In the genomic region with DNA sequence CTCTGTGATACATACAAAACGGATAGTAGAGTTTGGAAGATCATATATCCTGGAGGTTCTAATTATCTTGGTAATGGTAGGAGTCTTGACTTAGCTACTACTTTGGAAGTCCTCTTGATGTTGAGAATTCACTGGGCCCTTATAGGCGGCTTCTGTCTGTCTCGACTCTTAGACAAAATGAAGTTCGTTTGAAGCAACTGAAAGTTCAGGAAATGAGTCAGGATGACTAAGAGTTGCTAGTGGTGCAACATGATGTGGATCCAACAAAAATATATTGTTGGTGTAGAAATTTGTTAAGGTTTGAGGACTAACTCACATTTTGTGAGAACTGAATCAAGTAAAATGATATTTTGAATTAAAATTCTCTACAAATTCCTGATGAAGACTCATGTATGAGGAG, we compare ENCODE assay signal across 12 cellular contexts.
DNase-seq lines count a peak whose midpoint lies in the region; ATAC-seq and TF ChIP-seq lines count a peak whose summit lies in the region.
"Had no signal": no experiment of that assay in that cellular context is flagged by ENCODE, and none has a peak within 500 bp of the region (broad histone marks: within the 10 kb centered on the region; RNA-seq: fewer than 3 reads in every experiment).

No MANE protein-coding gene starts in this region.

- ATAC-seq in GM21381 (IDR thresholded peaks at IDR 0.05; ENCODE audit: unreplicated experiment) = no peak
- no peak for ATAC-seq in GM21528 (IDR thresholded peaks at IDR 0.05; ENCODE audit: low FRiP score, unreplicated experiment)
- no peak for ATAC-seq in GM18520 (IDR thresholded peaks at IDR 0.05; ENCODE audit: unreplicated experiment)
- ATAC-seq in CD8-positive, alpha-beta T cell = no peak
- ATAC-seq: right lobe of liver had no signal

- CTCF ChIA-PET in A673 (lab: Charles Lee) = no interaction called here
- CTCF ChIA-PET in CD8-positive, alpha-beta T cell (lab: Charles Lee) = no interaction called here

- intact Hi-C loops in A673 (cut with micrococcal nuclease; ENCODE audit: unreplicated experiment) = loop anchor here (10.0 kb wide), 1 partner anchor 137 kb away; no protein-coding TSS in a partner anchor
- intact Hi-C loops in CD8-positive, alpha-beta T cell (cut with DNase I, micrococcal nuclease) = no loop called here

- no peaks in the 10 kb centered on the region for H3K4me1 Mint-ChIP-seq in CD8-positive, alpha-beta T cell (ENCODE audit: low read depth)
- H3K4me1 Mint-ChIP-seq: CD8-positive, alpha-beta memory T cell had no signal

- no peaks in the 10 kb centered on the region for H3K9me3 ChIP-seq in A673 (ENCODE audit: low read depth, low read length, poor library complexity, severe bottlenecking)
- H3K9me3 ChIP-seq in CD8-positive, alpha-beta T cell (ENCODE audit: low read length) = no peaks in the 10 kb centered on the region

- no peak overlapping the region for H3K4me3 ChIP-seq in A673 (ENCODE audit: low read depth, low read length, poor library complexity, severe bottlenecking)
- no peak overlapping the region for H3K4me3 ChIP-seq in CD8-positive, alpha-beta T cell (ENCODE audit: low read depth, low read length)
- H3K4me3 ChIP-seq: lung, right lobe of liver had no signal

- no peak for TF ChIP-seq CTCF in A673 (conservative IDR thresholded peaks at IDR 0.05; ENCODE audit: low read depth, low read length)
- TF ChIP-seq CTCF in CD8-positive, alpha-beta T cell (IDR thresholded peaks at IDR 0.05) = no peak

- no peaks in the 10 kb centered on the region for H3K27me3 ChIP-seq in A673 (replicated peaks; ENCODE audit: insufficient read depth, low read depth, low read length, poor library complexity)
- no peaks in the 10 kb centered on the region for H3K27me3 ChIP-seq in CD8-positive, alpha-beta T cell (ENCODE audit: insufficient read depth, low read length)
- H3K27me3 ChIP-seq: right lobe of liver had no signal

- H3K27ac Mint-ChIP-seq in CD8-positive, alpha-beta T cell = no peak overlapping the region
- H3K27ac Mint-ChIP-seq: CD8-positive, alpha-beta memory T cell had no signal

- no peaks in the 10 kb centered on the region for H3K27me3 Mint-ChIP-seq in CD8-positive, alpha-beta T cell (ENCODE audit: low read depth)
- H3K27me3 Mint-ChIP-seq: CD8-positive, alpha-beta memory T cell had no signal

- H3K4me1 ChIP-seq in A673 (ENCODE audit: insufficient read depth, low read length, poor library complexity, severe bottlenecking) = no peaks in the 10 kb centered on the region
- no peaks in the 10 kb centered on the region for H3K4me1 ChIP-seq in CD8-positive, alpha-beta T cell (ENCODE audit: insufficient read depth, low read length)
- H3K4me1 ChIP-seq: right lobe of liver had no signal

- H3K4me3 Mint-ChIP-seq in CD8-positive, alpha-beta T cell = no peak overlapping the region
- H3K4me3 Mint-ChIP-seq: CD8-positive, alpha-beta memory T cell had no signal

- H3K27ac ChIP-seq in A673 (ENCODE audit: low read depth, low read length, poor library complexity, severe bottlenecking) = no peak overlapping the region
- no peak overlapping the region for H3K27ac ChIP-seq in CD8-positive, alpha-beta T cell (ENCODE audit: low read depth, low read length)
- H3K27ac ChIP-seq: right lobe of liver had no signal

- H3K36me3 ChIP-seq in A673 (ENCODE audit: insufficient read depth, low read length, poor library complexity, severe bottlenecking) = no peaks in the 10 kb centered on the region
- no peaks in the 10 kb centered on the region for H3K36me3 ChIP-seq in CD8-positive, alpha-beta T cell (ENCODE audit: insufficient read depth, low read length)
- H3K36me3 ChIP-seq: right lobe of liver had no signal

- no peaks in the 10 kb centered on the region for H3K36me3 Mint-ChIP-seq in CD8-positive, alpha-beta T cell

- POLR2A ChIA-PET in A673 (lab: Charles Lee; ENCODE audit: low non-redundant PET) = interaction anchor here (0.6 kb wide), 1 partner anchor 251 kb away, joined by 3 read pairs; no protein-coding TSS in a partner anchor
- POLR2A ChIA-PET in CD8-positive, alpha-beta T cell (lab: Charles Lee) = no interaction called here

- BruUV-seq in A673 (replicated peaks; lab: Mats Ljungman, UMichigan) = no TSS peak

- DNase-seq in A673 (ENCODE audit: low spot score) = peak; percentile 70
- peak; percentile 58 for DNase-seq in HPDE6-E6E7 (ENCODE audit: extremely low spot score)
- peak; percentile 43 for DNase-seq in amniotic stem cell (lab: John Stamatoyannopoulos, UW)
- DNase-seq in glomerular endothelial cell (ENCODE audit: extremely low read depth, low read depth, low spot score) = peak; percentile 56
- DNase-seq in CD8-positive, alpha-beta T cell = no peak
- DNase-seq: CD8-positive, alpha-beta memory T cell; NCI-H510A; right lobe of liver had no signal

- peaks cover 9% of the 10 kb centered on the region for H3K9me3 Mint-ChIP-seq in CD8-positive, alpha-beta T cell

Comparison
In these comparisons a context has a peak if more than half of its experiments do, and no peak if none do; other contexts are left out.
1. DNase-seq: peak in A673 (single experiment), HPDE6-E6E7 (single experiment), amniotic stem cell (single experiment) and glomerular endothelial cell (single experiment); none in CD8-positive, alpha-beta T cell (0 of 7).